Comparison of ENCODE assay signal across 11 cellular contexts in genomic region chr5:94746731-94747124, GRCh38.
DNase-seq lines count a peak whose midpoint lies in the region; ATAC-seq and TF ChIP-seq lines count a peak whose summit lies in the region.
"Had no signal": no experiment of that assay in that cellular context is flagged by ENCODE, and none has a peak within 500 bp of the region (broad histone marks: within the 10 kb centered on the region; RNA-seq: fewer than 3 reads in every experiment).

No MANE protein-coding gene starts in this region.

- intact Hi-C loops in activated B cell treated with CpG ODN at 0.5 μM for 24 hours (cut with micrococcal nuclease): loop anchor here (1.0 to 2.0 kb wide), 2 partner anchors 47 to 636 kb away; a partner anchor contains a TSS

- no peak overlapping the region for H3K27ac ChIP-seq in DOHH2 (ENCODE audit: low read depth, low read length)
- H3K27ac ChIP-seq: pancreas, Peyer's patch had no signal

- peak overlapping the region; percentile 83 for H3K27ac Mint-ChIP-seq in activated B cell treated with CpG ODN at 0.5 μM for 24 hours
- no peak overlapping the region for H3K27ac Mint-ChIP-seq in activated naive CD4-positive, alpha-beta T cell treated with anti-CD3 and anti-CD28 coated beads, Interleukin-2, amount 50 U/mL, for 72 hours
- no peak overlapping the region for H3K27ac Mint-ChIP-seq in nephron progenitor cell
- H3K27ac Mint-ChIP-seq: stimulated activated effector memory CD8-positive, alpha-beta T cell treated with anti-CD3 and anti-CD28 coated beads, Interleukin-12 subunit alpha, Interleukin-12 subunit beta, amount 100 ng/mL, for 72 hours had no signal

- H3K4me1 ChIP-seq in DOHH2 (ENCODE audit: control insufficient read depth, low read length): peaks cover 35% of the 10 kb centered on the region
- H3K4me1 ChIP-seq: pancreas, Peyer's patch had no signal

- H3K36me3 Mint-ChIP-seq in activated B cell treated with CpG ODN at 0.5 μM for 24 hours (ENCODE audit: low read depth) (no peaks in the 10 kb centered on the region), nephron progenitor cell (ENCODE audit: low read depth) (no peaks in the 10 kb centered on the region)
- H3K36me3 Mint-ChIP-seq in activated naive CD4-positive, alpha-beta T cell treated with anti-CD3 and anti-CD28 coated beads, Interleukin-2, amount 50 U/mL, for 72 hours: no peaks in the 10 kb centered on the region
- H3K36me3 Mint-ChIP-seq: stimulated activated effector memory CD8-positive, alpha-beta T cell treated with anti-CD3 and anti-CD28 coated beads, Interleukin-12 subunit alpha, Interleukin-12 subunit beta, amount 100 ng/mL, for 72 hours had no signal

- no peaks in the 10 kb centered on the region for H3K79me2 ChIP-seq in DOHH2 (ENCODE audit: control insufficient read depth, low read length)

- H3K4me2 ChIP-seq in DOHH2 (ENCODE audit: low read length): peak overlapping the region; percentile 43

- POLR2A ChIA-PET in activated B cell treated with CpG ODN at 0.5 μM for 24 hours (lab: Charles Lee): interaction anchor here (1.3 to 1.6 kb wide), 2 partner anchors 9 to 47 kb away, joined by 5 to 6 read pairs; no protein-coding TSS in a partner anchor

- CTCF ChIA-PET in activated B cell treated with CpG ODN at 0.5 μM for 24 hours (lab: Charles Lee): no interaction called here

- no peaks in the 10 kb centered on the region for H3K9me2 ChIP-seq in DOHH2 (replicated peaks; ENCODE audit: control insufficient read depth, low read length)

- TF ChIP-seq CTCF in DOHH2 (IDR thresholded peaks at IDR 0.05; ENCODE audit: low read depth, low read length, poor library complexity, severe bottlenecking) (no peak), activated B cell treated with CpG ODN at 0.5 μM for 24 hours (IDR thresholded peaks at IDR 0.05) (no peak), nephron progenitor cell (IDR thresholded peaks at IDR 0.05) (no peak)

- no peaks in the 10 kb centered on the region for H3K9me3 ChIP-seq in DOHH2 (ENCODE audit: control insufficient read depth, insufficient read depth, low read length)
- H3K9me3 ChIP-seq: pancreas, Peyer's patch had no signal

- H4K20me1 ChIP-seq in DOHH2 (ENCODE audit: control insufficient read depth, insufficient read depth, low read depth, low read length): no peaks in the 10 kb centered on the region

- no peaks in the 10 kb centered on the region for H3F3A ChIP-seq in DOHH2 (ENCODE audit: control insufficient read depth, insufficient read depth)

- no peaks in the 10 kb centered on the region for H3K27me3 ChIP-seq in DOHH2 (ENCODE audit: control insufficient read depth, low read length)
- H3K27me3 ChIP-seq: pancreas, Peyer's patch had no signal

- H3K4me3 ChIP-seq in DOHH2 (ENCODE audit: low read length): no peak overlapping the region; the same call in 1 of the 2 replicates
- H3K4me3 ChIP-seq: pancreas, Peyer's patch had no signal

- no peaks in the 10 kb centered on the region for H3K36me3 ChIP-seq in DOHH2 (ENCODE audit: control insufficient read depth, low read length)
- H3K36me3 ChIP-seq: pancreas, Peyer's patch had no signal

- peaks cover 42% of the 10 kb centered on the region for H3K4me1 Mint-ChIP-seq in activated B cell treated with CpG ODN at 0.5 μM for 24 hours
- no peaks in the 10 kb centered on the region for H3K4me1 Mint-ChIP-seq in nephron progenitor cell

- ATAC-seq in GM21367 (IDR thresholded peaks at IDR 0.05; ENCODE audit: unreplicated experiment) (peak; percentile 51), HG03354 (IDR thresholded peaks at IDR 0.05; ENCODE audit: poor library complexity, severe bottlenecking, unreplicated experiment) (peak; percentile 47), activated B cell treated with CpG ODN at 0.5 μM for 24 hours (ENCODE audit: low read depth) (peak; percentile 69)
- ATAC-seq in activated naive CD4-positive, alpha-beta T cell treated with anti-CD3 and anti-CD28 coated beads, Interleukin-2, amount 50 U/mL, for 72 hours: no peak
- ATAC-seq: pancreas had no signal

- no peaks in the 10 kb centered on the region for H3K9me3 Mint-ChIP-seq in activated B cell treated with CpG ODN at 0.5 μM for 24 hours
- H3K9me3 Mint-ChIP-seq in activated naive CD4-positive, alpha-beta T cell treated with anti-CD3 and anti-CD28 coated beads, Interleukin-2, amount 50 U/mL, for 72 hours: no peaks in the 10 kb centered on the region
- H3K9me3 Mint-ChIP-seq in nephron progenitor cell: no peaks in the 10 kb centered on the region
- H3K9me3 Mint-ChIP-seq: stimulated activated effector memory CD8-positive, alpha-beta T cell treated with anti-CD3 and anti-CD28 coated beads, Interleukin-12 subunit alpha, Interleukin-12 subunit beta, amount 100 ng/mL, for 72 hours had no signal

- peak overlapping the region; percentile 56 for H3K4me3 Mint-ChIP-seq in activated B cell treated with CpG ODN at 0.5 μM for 24 hours
- no peak overlapping the region for H3K4me3 Mint-ChIP-seq in nephron progenitor cell
- H3K4me3 Mint-ChIP-seq: stimulated activated effector memory CD8-positive, alpha-beta T cell treated with anti-CD3 and anti-CD28 coated beads, Interleukin-12 subunit alpha, Interleukin-12 subunit beta, amount 100 ng/mL, for 72 hours had no signal

- H3K27me3 Mint-ChIP-seq in activated B cell treated with CpG ODN at 0.5 μM for 24 hours: peaks cover 3% of the 10 kb centered on the region
- no peaks in the 10 kb centered on the region for H3K27me3 Mint-ChIP-seq in nephron progenitor cell (ENCODE audit: low read depth, poor library complexity)

- DNase-seq in activated B cell treated with CpG ODN at 0.5 μM for 24 hours (no peak), superior temporal gyrus (ENCODE audit: extremely low spot score) (no peak), nephron progenitor cell (no peak)
- no peak for DNase-seq in activated naive CD4-positive, alpha-beta T cell treated with Interleukin-2 at 50 U/mL for 16 hours
- DNase-seq in activated naive CD4-positive, alpha-beta T cell treated with anti-CD3 and anti-CD28 coated beads, Interleukin-2, amount 50 U/mL, for 72 hours (ENCODE audit: low spot score in 2 of 2): no peak
- DNase-seq: pancreas had no signal

Comparison
In these comparisons a context has a peak if more than half of its experiments do, and no peak if none do; other contexts are left out.
1. ATAC-seq: peak in GM21367 (single experiment), HG03354 (single experiment) and activated B cell treated with CpG ODN at 0.5 μM for 24 hours (single experiment); none in activated naive CD4-positive, alpha-beta T cell treated with anti-CD3 and anti-CD28 coated beads, Interleukin-2, amount 50 U/mL, for 72 hours (0 of 2).